In genomic region chr5:170632985-170633234, GRCh38 we compare ENCODE assay signal across 8 cellular contexts.
A peak's percentile ranks its signal among the peaks of the same experiment; 100 is the strongest.
DNase-seq lines count a peak whose midpoint lies in the region; ATAC-seq and TF ChIP-seq lines count a peak whose summit lies in the region.

No MANE protein-coding gene starts in this region.

- H3K9me3 Mint-ChIP-seq in endothelial cell (ENCODE audit: unreplicated experiment), result no peaks in the 10 kb centered on the region
- peaks cover 0 to 1% (median 0%) of the 10 kb centered on the region in 11 donors for H3K9me3 Mint-ChIP-seq in naive thymus-derived CD4-positive, alpha-beta T cell
- H3K9me3 Mint-ChIP-seq in stimulated activated naive CD8-positive, alpha-beta T cell treated with anti-CD3 and anti-CD28 coated beads, Interleukin-15, amount 100 ng/mL, for 72 hours, result no peaks in the 10 kb centered on the region

- peak; percentile 77 for ATAC-seq in naive thymus-derived CD4-positive, alpha-beta T cell
- ATAC-seq in stimulated activated naive CD8-positive, alpha-beta T cell treated with anti-CD3 and anti-CD28 coated beads, Interleukin-15, amount 100 ng/mL, for 72 hours, result peak; percentile 53
- no peak for ATAC-seq in HG02840 (IDR thresholded peaks at IDR 0.05; ENCODE audit: low FRiP score, unreplicated experiment)
- ATAC-seq in GM18873 (IDR thresholded peaks at IDR 0.05; ENCODE audit: low FRiP score, unreplicated experiment), result no peak

- DNase-seq in HT1080 (ENCODE audit: low read depth), result peak; percentile 61
- peak; percentile 1 to 28 for DNase-seq in activated CD8-positive, alpha-beta memory T cell treated with anti-CD3 and anti-CD28 coated beads for 1 hour (ENCODE audit: extremely low read depth in 1 of 2, low read depth in 1 of 2)
- peak; percentile 90 for DNase-seq in endothelial cell (ENCODE audit: low spot score)
- peak in 8 of 9 donors; percentile 25 to 69 (median 54) for DNase-seq in naive thymus-derived CD4-positive, alpha-beta T cell
- peak; percentile 58 to 66 for DNase-seq in stimulated activated naive CD8-positive, alpha-beta T cell treated with anti-CD3 and anti-CD28 coated beads, Interleukin-15, amount 100 ng/mL, for 72 hours

- POLR2A ChIA-PET in naive thymus-derived CD4-positive, alpha-beta T cell (lab: Charles Lee), result no interaction called here

- H3K27me3 Mint-ChIP-seq in endothelial cell (ENCODE audit: unreplicated experiment), result peaks cover 13% of the 10 kb centered on the region
- peaks cover 0 to 12% (median 0%) of the 10 kb centered on the region in 5 donors for H3K27me3 Mint-ChIP-seq in naive thymus-derived CD4-positive, alpha-beta T cell
- H3K27me3 Mint-ChIP-seq in stimulated activated naive CD8-positive, alpha-beta T cell treated with anti-CD3 and anti-CD28 coated beads, Interleukin-15, amount 100 ng/mL, for 72 hours, result peaks cover 13% of the 10 kb centered on the region

- TF ChIP-seq CTCF in GM12873 (IDR thresholded peaks at IDR 0.05; ENCODE audit: insufficient read depth, low read depth, low read length, missing control alignments) (peak; percentile 88), endothelial cell (IDR thresholded peaks at IDR 0.05; ENCODE audit: unreplicated experiment) (peak; percentile 97)

- peaks cover 31% of the 10 kb centered on the region for H3K4me1 Mint-ChIP-seq in endothelial cell (ENCODE audit: unreplicated experiment)
- peaks cover 8 to 26% (median 19%) of the 10 kb centered on the region in 7 donors for H3K4me1 Mint-ChIP-seq in naive thymus-derived CD4-positive, alpha-beta T cell
- H3K4me1 Mint-ChIP-seq in stimulated activated naive CD8-positive, alpha-beta T cell treated with anti-CD3 and anti-CD28 coated beads, Interleukin-15, amount 100 ng/mL, for 72 hours, result peaks cover 21% of the 10 kb centered on the region

- no peaks in the 10 kb centered on the region for H3K36me3 ChIP-seq in naive thymus-derived CD4-positive, alpha-beta T cell (ENCODE audit: control insufficient read depth in 2 of 3, insufficient read depth in 3 of 3, low read length in 3 of 3)

- no peaks in the 10 kb centered on the region for H3K9me3 ChIP-seq in naive thymus-derived CD4-positive, alpha-beta T cell (ENCODE audit: control insufficient read depth in 2 of 3, low read length in 3 of 3)

- H3K27ac ChIP-seq in naive thymus-derived CD4-positive, alpha-beta T cell (ENCODE audit: low read depth, low read length), result no peak overlapping the region

- intact Hi-C loops in naive thymus-derived CD4-positive, alpha-beta T cell (cut with micrococcal nuclease), result loop anchor here (1.0 to 10.0 kb wide), 5 partner anchors 28 to 533 kb away; no protein-coding TSS in a partner anchor

- peaks cover 0 to 10% of the 10 kb centered on the region in 2 donors for H3K4me1 ChIP-seq in naive thymus-derived CD4-positive, alpha-beta T cell (ENCODE audit: control insufficient read depth in 2 of 2, insufficient read depth in 2 of 2, low read length in 2 of 2)

- H3K36me3 Mint-ChIP-seq in endothelial cell (ENCODE audit: low read depth, unreplicated experiment), result no peaks in the 10 kb centered on the region
- no peaks in the 10 kb centered on the region for H3K36me3 Mint-ChIP-seq in naive thymus-derived CD4-positive, alpha-beta T cell

- no peaks in the 10 kb centered on the region for H3K27me3 ChIP-seq in naive thymus-derived CD4-positive, alpha-beta T cell (ENCODE audit: control insufficient read depth in 2 of 2, insufficient read depth in 2 of 2, low read length in 2 of 2)

- peak overlapping the region; percentile 40 for H3K4me3 ChIP-seq in naive thymus-derived CD4-positive, alpha-beta T cell (ENCODE audit: low read length)

- H3K4me3 Mint-ChIP-seq in endothelial cell (ENCODE audit: unreplicated experiment), result peak overlapping the region; percentile 88
- H3K4me3 Mint-ChIP-seq in naive thymus-derived CD4-positive, alpha-beta T cell, result peak overlapping the region; percentile 68 to 92 (median 88)
- H3K4me3 Mint-ChIP-seq in stimulated activated naive CD8-positive, alpha-beta T cell treated with anti-CD3 and anti-CD28 coated beads, Interleukin-15, amount 100 ng/mL, for 72 hours, result peak overlapping the region; percentile 67 to 70

- H3K27ac Mint-ChIP-seq in endothelial cell (ENCODE audit: unreplicated experiment), result peak overlapping the region; percentile 88
- peak overlapping the region in 8 of 9 donors; percentile 17 to 85 (median 48) for H3K27ac Mint-ChIP-seq in naive thymus-derived CD4-positive, alpha-beta T cell
- H3K27ac Mint-ChIP-seq in stimulated activated naive CD8-positive, alpha-beta T cell treated with anti-CD3 and anti-CD28 coated beads, Interleukin-15, amount 100 ng/mL, for 72 hours, result no peak overlapping the region

- CTCF ChIA-PET in naive thymus-derived CD4-positive, alpha-beta T cell (lab: Charles Lee), result interaction anchor here (1.1 to 4.8 kb wide), 4 partner anchors 65 to 533 kb away, joined by 3 to 16 read pairs (median 5); no protein-coding TSS in a partner anchor

Comparison
In these comparisons a context has a peak if more than half of its experiments do, and no peak if none do; other contexts are left out.
1. DNase-seq: peak in every context shown above with its lines; median percentile 90 in endothelial cell; 62 in stimulated activated naive CD8-positive, alpha-beta T cell treated with anti-CD3 and anti-CD28 coated beads, Interleukin-15, amount 100 ng/mL, for 72 hours; 61 in HT1080; 54 in naive thymus-derived CD4-positive, alpha-beta T cell; 14 in activated CD8-positive, alpha-beta memory T cell treated with anti-CD3 and anti-CD28 coated beads for 1 hour.
2. H3K27ac Mint-ChIP-seq: peak in endothelial cell (single experiment) and naive thymus-derived CD4-positive, alpha-beta T cell (8 of 9); none in stimulated activated naive CD8-positive, alpha-beta T cell treated with anti-CD3 and anti-CD28 coated beads, Interleukin-15, amount 100 ng/mL, for 72 hours (0 of 2).
3. ATAC-seq: peak in naive thymus-derived CD4-positive, alpha-beta T cell (single experiment) and stimulated activated naive CD8-positive, alpha-beta T cell treated with anti-CD3 and anti-CD28 coated beads, Interleukin-15, amount 100 ng/mL, for 72 hours (single experiment); none in HG02840 (single experiment) and GM18873 (single experiment).
4. Peak in every context shown above with its lines, with median percentiles within 50 percentile points of each other: H3K4me3 Mint-ChIP-seq.